1 cellular context compared by ENCODE assay signal in the genomic region with DNA sequence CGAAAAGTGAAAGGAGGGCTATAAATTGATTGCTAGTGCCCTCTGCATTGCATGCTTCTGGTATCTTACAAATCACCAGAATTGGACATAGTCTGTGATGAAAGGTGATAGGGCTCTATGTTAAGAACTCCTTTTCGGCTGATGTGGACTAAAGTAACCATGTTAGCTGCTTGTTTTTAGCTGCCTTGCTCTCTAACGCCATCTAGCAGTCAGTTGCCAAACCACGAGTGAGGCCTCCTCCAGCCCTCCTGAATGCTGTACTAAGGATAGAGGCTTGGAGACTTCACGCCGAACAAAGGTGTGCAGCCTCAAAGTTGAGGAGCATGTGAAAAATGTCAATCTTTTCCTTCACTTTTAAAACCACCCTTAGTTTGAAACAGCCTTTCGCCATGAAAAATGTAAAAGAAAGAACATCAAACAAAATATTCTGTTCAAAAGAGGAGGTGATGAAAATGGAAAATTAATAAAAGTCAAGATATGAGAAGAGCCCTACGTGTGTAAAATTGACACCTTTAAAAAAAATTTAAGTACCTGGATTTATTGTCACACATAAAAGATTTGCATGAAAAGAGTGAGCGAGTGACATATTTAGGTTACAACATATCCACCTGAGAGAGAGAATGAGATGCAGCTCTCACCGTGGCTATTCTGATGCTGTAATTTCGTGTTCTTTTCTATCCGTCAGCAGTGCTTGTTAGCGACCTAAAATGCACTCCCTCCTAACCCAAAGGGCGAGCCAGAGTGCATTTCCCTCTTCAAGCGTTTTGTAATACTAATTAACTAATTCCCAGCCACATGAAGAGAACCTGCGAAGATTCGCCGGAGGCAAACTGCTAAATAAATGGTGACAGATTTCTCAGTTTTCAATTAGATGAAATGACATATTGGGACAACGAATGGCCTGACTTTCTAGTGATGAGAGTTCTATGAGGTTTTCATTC.
TF ChIP-seq lines count a peak whose summit lies in the region.

No MANE protein-coding gene starts in this region.

TF ChIP-seq in endothelial cell of umbilical vein, 7 proteins besides CTCF, POLR2A, EP300 and RAD21:
- TF ChIP-seq, protein P1, sequence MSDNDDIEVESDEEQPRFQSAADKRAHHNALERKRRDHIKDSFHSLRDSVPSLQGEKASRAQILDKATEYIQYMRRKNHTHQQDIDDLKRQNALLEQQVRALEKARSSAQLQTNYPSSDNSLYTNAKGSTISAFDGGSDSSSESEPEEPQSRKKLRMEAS (IDR thresholded peaks at IDR 0.05; ENCODE audit: insufficient read depth, insufficient read length), result no peak
- no peak for TF ChIP-seq FOS (IDR thresholded peaks at IDR 0.05; ENCODE audit: borderline replicate concordance, insufficient read depth, low read length)
- TF ChIP-seq POLR2AphosphoS5 (IDR thresholded peaks at IDR 0.05; ENCODE audit: insufficient read depth, low read depth, low read length), result no peak
- TF ChIP-seq JUN (IDR thresholded peaks at IDR 0.05; ENCODE audit: borderline replicate concordance, insufficient read depth, insufficient read length, low read depth), result no peak
- TF ChIP-seq EZH2 (IDR thresholded peaks at IDR 0.05; ENCODE audit: borderline replicate concordance, low read depth, low read length, severe bottlenecking), result no peak
